ENCODE assay signal across 1 cellular context in the genomic region with DNA sequence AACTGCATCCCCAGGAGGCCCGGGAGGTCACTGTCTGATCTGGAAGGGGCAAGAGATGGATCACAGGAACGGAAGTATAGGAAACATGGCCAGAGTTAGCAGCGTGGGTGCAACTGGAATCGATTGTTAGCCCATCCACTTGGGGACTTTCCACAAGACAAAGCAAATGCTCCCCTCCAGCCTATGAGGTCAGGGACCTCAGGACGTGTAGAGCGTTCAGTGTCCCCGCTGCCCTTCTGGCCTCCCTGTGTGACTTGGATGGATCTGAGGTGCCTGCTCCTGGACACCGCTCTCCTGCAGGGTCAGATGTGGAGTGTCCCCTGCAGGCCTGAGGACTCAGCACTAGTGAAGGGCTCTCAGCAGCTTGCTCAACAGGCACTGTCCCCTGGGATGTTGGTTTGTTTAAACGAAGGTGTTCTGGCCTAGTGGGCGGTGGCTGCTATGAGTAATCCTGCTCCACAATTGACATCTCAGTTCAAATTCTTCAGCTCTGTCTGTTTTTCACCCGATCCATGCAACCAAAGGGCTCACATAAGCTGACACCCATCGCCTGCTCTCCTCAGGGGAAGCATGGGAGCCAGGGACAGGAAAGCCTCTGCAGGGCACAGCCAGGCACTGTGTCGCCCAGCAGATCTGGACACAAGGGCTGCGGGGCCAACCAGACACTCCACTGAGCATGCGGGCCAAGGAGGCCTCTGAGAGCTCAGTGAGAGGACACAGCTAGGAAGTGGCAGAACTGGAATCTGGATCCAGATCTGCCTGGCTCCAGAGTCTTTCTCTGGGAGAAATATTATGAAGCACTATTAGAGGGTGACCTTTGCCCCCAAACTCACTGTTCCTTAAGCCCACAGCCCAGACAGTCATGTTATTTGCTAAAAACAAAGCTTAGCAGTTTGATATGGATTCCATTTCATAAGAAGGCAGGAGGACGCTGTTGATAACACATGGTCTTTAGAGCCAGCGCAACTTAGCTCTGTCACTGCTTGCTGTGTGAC.
TF ChIP-seq lines count a peak whose summit lies in the region.

No MANE protein-coding gene starts in this region.

TF ChIP-seq in HEK293, 187 proteins besides CTCF, POLR2A, EP300 and RAD21 (continued from another document):
- TF ChIP-seq YY2 (tag by site-specific recombination; IDR thresholded peaks at IDR 0.05), result no peak
- no peak for TF ChIP-seq ZNF555 (tag by site-specific recombination; conservative IDR thresholded peaks at IDR 0.05)
- TF ChIP-seq AEBP2 (tag by site-specific recombination; IDR thresholded peaks at IDR 0.05; ENCODE audit: borderline replicate concordance), result no peak
- no peak for TF ChIP-seq ZNF777 (tag by site-specific recombination; IDR thresholded peaks at IDR 0.05; ENCODE audit: borderline replicate concordance)
- TF ChIP-seq ZNF18 (tag by site-specific recombination; IDR thresholded peaks at IDR 0.05), result no peak
- peak; percentile 31; the same call in 1 of the 2 replicates for TF ChIP-seq ZFHX2 (tag by site-specific recombination; conservative IDR thresholded peaks at IDR 0.05)
- no peak for TF ChIP-seq ZNF623 (tag by site-specific recombination; IDR thresholded peaks at IDR 0.05)
